Comparison of ENCODE assay signal across 8 cellular contexts in the genomic region with DNA sequence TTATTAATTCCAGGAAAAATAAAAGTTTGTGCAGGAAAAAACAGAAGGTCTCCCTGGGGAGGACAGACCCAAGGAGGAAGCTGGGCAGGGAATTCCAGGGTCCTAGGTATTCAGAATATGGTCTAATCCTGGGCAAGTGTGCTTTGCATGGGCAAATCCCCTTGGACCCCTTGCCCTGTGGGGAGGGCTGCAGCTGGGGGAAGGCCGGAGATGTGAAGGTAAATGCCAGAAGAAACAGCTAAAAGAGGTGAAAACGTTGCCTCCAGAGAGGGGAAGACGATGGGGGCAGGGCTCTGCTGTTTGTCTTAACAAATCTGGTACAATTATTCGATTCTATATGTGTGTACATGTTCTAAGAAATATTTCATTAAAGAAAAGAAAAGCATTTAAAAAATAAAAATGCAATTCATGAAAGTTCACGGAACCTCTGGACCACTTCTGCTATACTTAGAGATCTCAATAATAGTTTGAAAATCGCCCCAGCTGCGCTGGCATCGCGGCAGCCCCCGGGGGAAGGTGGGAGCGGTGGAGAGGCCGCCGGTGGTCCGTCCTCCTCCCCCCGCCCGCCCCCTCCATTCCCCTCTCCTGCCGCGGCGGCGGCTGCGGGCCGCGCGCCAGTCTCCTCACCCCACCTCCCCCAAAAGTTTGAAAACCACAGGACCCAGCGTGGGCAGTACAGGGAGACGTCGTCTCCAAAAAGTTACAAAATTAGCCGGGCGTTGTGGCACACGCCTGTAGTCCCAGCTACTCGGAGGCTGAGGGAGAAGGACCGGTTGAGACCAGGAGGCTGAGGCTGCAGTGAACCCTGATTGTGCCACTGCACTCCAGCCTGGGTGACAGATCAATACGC. TPM values are rescaled to one million over a fixed set of nuclear protein-coding genes. Genes with fewer than 3 reads are reported as not detected.
A peak's percentile ranks its signal among the peaks of the same experiment; 100 is the strongest.
DNase-seq lines count a peak whose midpoint lies in the region; TF ChIP-seq lines count a peak whose summit lies in the region.

No MANE protein-coding gene starts in this region.

- H3K4me3 ChIP-seq in AG10803 (ENCODE audit: low read length) (peak overlapping the region; percentile 74), HFF-Myc (replicated peaks; ENCODE audit: low read depth, low read length) (peak overlapping the region; percentile 57), astrocyte of the spinal cord (ENCODE audit: low read depth, low read length) (peak overlapping the region; percentile 63), mesendoderm (ENCODE audit: low read length) (no peak overlapping the region)

- no peak for DNase-seq in AG10803 (ENCODE audit: low read depth)
- no peak for DNase-seq in HFF-Myc (ENCODE audit: extremely low read depth, low read depth)
- no peak for DNase-seq in astrocyte of the spinal cord (ENCODE audit: low read depth, low spot score)
- DNase-seq in mesendoderm = no peak
- no peak for DNase-seq in effector CD4-positive, alpha-beta T cell
- no peak for DNase-seq in stimulated activated CD4-positive, alpha-beta T cell treated with anti-CD3 and anti-CD28 coated beads, Interleukin-2, amount 100 ng/mL, for 48 hours
- DNase-seq in RPMI8226 = no peak
- no peak for DNase-seq in mucosa of gallbladder (ENCODE audit: low spot score)

- peak overlapping the region; percentile 92 for H3K56ac ChIP-seq in mesendoderm (ENCODE audit: low read length)

- no peak overlapping the region for H2BK15ac ChIP-seq in mesendoderm (replicated peaks; ENCODE audit: low read depth)

- no peak overlapping the region for H2AK5ac ChIP-seq in mesendoderm (ENCODE audit: low read length)

- no peak overlapping the region for H2BK120ac ChIP-seq in mesendoderm (ENCODE audit: low read depth, low read length)

- H3K4me1 ChIP-seq in mesendoderm (ENCODE audit: control insufficient read depth, low read depth, low read length) = peaks cover 3% of the 10 kb centered on the region

- no peak overlapping the region for H3K4ac ChIP-seq in mesendoderm (ENCODE audit: low read depth, low read length)

- TF ChIP-seq CTCF in AG10803 (conservative IDR thresholded peaks at IDR 0.05; ENCODE audit: low read length) (no peak), HFF-Myc (IDR thresholded peaks at IDR 0.05; ENCODE audit: low read depth, low read length, missing control alignments) (no peak), astrocyte of the spinal cord (IDR thresholded peaks at IDR 0.05; ENCODE audit: low read depth, low read length) (no peak)

- no peak overlapping the region for H4K8ac ChIP-seq in mesendoderm (ENCODE audit: low read depth, low read length)

- H3K23ac ChIP-seq in mesendoderm (ENCODE audit: low read length) = no peak overlapping the region

- no peaks in the 10 kb centered on the region for H3K27me3 ChIP-seq in mesendoderm (ENCODE audit: insufficient read depth, low read length, poor library complexity)

- in situ Hi-C loops in astrocyte of the spinal cord (cut with HindIII; ENCODE audit: low sequenced_read_pairs) = no loop called here

- H3K79me1 ChIP-seq in mesendoderm (ENCODE audit: low read length) = no peaks in the 10 kb centered on the region

- no CpG with 5 or more reads among the region's 33 CpGs for WGBS in mesendoderm (ENCODE audit: extremely low coverage, insufficient coverage, low lambda C conversion rate)

- no peak overlapping the region for H4K5ac ChIP-seq in mesendoderm (ENCODE audit: low read length)

- H3K4me2 ChIP-seq in mesendoderm (ENCODE audit: low read length) = peak overlapping the region; percentile 99

- peak overlapping the region; percentile 90 for H3K9ac ChIP-seq in mesendoderm (ENCODE audit: low read length)

- H2BK5ac ChIP-seq in mesendoderm (ENCODE audit: low read length) = no peak overlapping the region

- no peak overlapping the region for H3K18ac ChIP-seq in mesendoderm (ENCODE audit: low read length)

- H3K27ac ChIP-seq in mesendoderm (ENCODE audit: low read depth, low read length) = no peak overlapping the region

- H3K36me3 ChIP-seq in mesendoderm (ENCODE audit: control insufficient read depth, insufficient read depth, low read length) = no peaks in the 10 kb centered on the region

- no peaks in the 10 kb centered on the region for H3K79me2 ChIP-seq in mesendoderm (ENCODE audit: control insufficient read depth, insufficient read depth, low read length)

RNA-seq across cellular contexts. Expression of gene PRPF40B, which starts 1.5 kb away (rescaled TPM):
- polyA plus RNA-seq in mesendoderm (2013, experiment 1 of 2) = 4.3 TPM
- 4.5 TPM for polyA plus RNA-seq in mesendoderm (2013, experiment 2 of 2)
- 33.4 TPM for total RNA-seq in mucosa of gallbladder

RNA-seq across cellular contexts. Expression of gene FAM186B, which starts 16.4 kb away (rescaled TPM):
- polyA plus RNA-seq in mesendoderm (2013, experiment 1 of 2) = 0.08 TPM
- 0.06 TPM for polyA plus RNA-seq in mesendoderm (2013, experiment 2 of 2)
- 0.32 TPM for total RNA-seq in mucosa of gallbladder

RNA-seq across cellular contexts. Expression of gene MCRS1, which starts 53.9 kb away (rescaled TPM):
- 69.8 TPM for polyA plus RNA-seq in mesendoderm (2013, experiment 1 of 2)
- polyA plus RNA-seq in mesendoderm (2013, experiment 2 of 2) = 68.8 TPM
- 64.5 TPM for total RNA-seq in mucosa of gallbladder
